In genomic region chr21:14589855-14590563, GRCh38 we compare ENCODE assay signal across 14 cellular contexts. TPM values are rescaled to one million over a fixed set of nuclear protein-coding genes. Genes with fewer than 3 reads are reported as not detected.
A peak's percentile ranks its signal among the peaks of the same experiment; 100 is the strongest.
DNase-seq lines count a peak whose midpoint lies in the region; ATAC-seq lines count a peak whose summit lies in the region.
"Had no signal": no experiment of that assay in that cellular context is flagged by ENCODE, and none has a peak within 500 bp of the region (broad histone marks: within the 10 kb centered on the region; RNA-seq: fewer than 3 reads in every experiment).

No MANE protein-coding gene starts in this region.

- CTCF ChIA-PET in naive thymus-derived CD4-positive, alpha-beta T cell (lab: Charles Lee): no interaction called here

- H3K27me3 ChIP-seq in naive thymus-derived CD4-positive, alpha-beta T cell (ENCODE audit: control insufficient read depth in 2 of 2, insufficient read depth in 2 of 2, low read length in 2 of 2): no peaks in the 10 kb centered on the region
- H3K27me3 ChIP-seq: tibial nerve had no signal

- H3K4me3 Mint-ChIP-seq in naive thymus-derived CD4-positive, alpha-beta T cell: peak overlapping the region in 6 of 10 donors; percentile 40 to 70 (median 53)
- H3K4me3 Mint-ChIP-seq: WTC11 had no signal

- peak; percentile 17 for DNase-seq in NOMO-1 treated with DMSO at 0.1 percent for 48 hours (lab: John Stamatoyannopoulos, UW; ENCODE audit: unreplicated experiment)
- no peak for DNase-seq in NOMO-1 (lab: John Stamatoyannopoulos, UW; ENCODE audit: unreplicated experiment in 2 of 2)
- DNase-seq in naive thymus-derived CD4-positive, alpha-beta T cell: no peak
- no peak for DNase-seq in stimulated activated CD4-positive, alpha-beta T cell treated with anti-CD3 and anti-CD28 coated beads, Interleukin-2, amount 100 ng/mL, for 24 hours
- DNase-seq in stimulated activated CD4-positive, alpha-beta T cell treated with anti-CD3 and anti-CD28 coated beads, Interleukin-15, amount 100 ng/mL, for 24 hours: no peak
- no peak for DNase-seq in NCI-H1105 (lab: John Stamatoyannopoulos, UW)
- DNase-seq: islet precursor cell had no signal

- no peaks in the 10 kb centered on the region for H3K9me3 ChIP-seq in naive thymus-derived CD4-positive, alpha-beta T cell (ENCODE audit: control insufficient read depth in 2 of 3, low read length in 3 of 3)
- H3K9me3 ChIP-seq: A549, tibial nerve had no signal

- no peak overlapping the region for H3K27ac ChIP-seq in naive thymus-derived CD4-positive, alpha-beta T cell (ENCODE audit: low read depth, low read length)
- H3K27ac ChIP-seq: A549, tibial nerve had no signal

- intact Hi-C loops in naive thymus-derived CD4-positive, alpha-beta T cell (cut with micrococcal nuclease): loop anchor here (1.0 to 5.0 kb wide), 8 partner anchors 8 to 147 kb away; partner anchors contain the start of gene SAMSN1 (in 1 of the 2)

- POLR2A ChIA-PET in naive thymus-derived CD4-positive, alpha-beta T cell (lab: Charles Lee): no interaction called here

- peaks cover 3 to 11% of the 10 kb centered on the region in 2 donors for H3K4me1 ChIP-seq in naive thymus-derived CD4-positive, alpha-beta T cell (ENCODE audit: control insufficient read depth in 2 of 2, insufficient read depth in 2 of 2, low read length in 2 of 2)
- H3K4me1 ChIP-seq: A549 had no signal

- peaks cover 8 to 50% (median 15%) of the 10 kb centered on the region in 7 donors for H3K4me1 Mint-ChIP-seq in naive thymus-derived CD4-positive, alpha-beta T cell

- no peaks in the 10 kb centered on the region for H3K27me3 Mint-ChIP-seq in naive thymus-derived CD4-positive, alpha-beta T cell

- peaks cover 0 to 36% (median 3%) of the 10 kb centered on the region in 5 donors for H3K36me3 Mint-ChIP-seq in naive thymus-derived CD4-positive, alpha-beta T cell

- ATAC-seq in GM21619 (IDR thresholded peaks at IDR 0.05; ENCODE audit: unreplicated experiment): peak; percentile 81
- ATAC-seq in HG03460 (IDR thresholded peaks at IDR 0.05; ENCODE audit: unreplicated experiment): peak; percentile 86
- no peak for ATAC-seq in naive thymus-derived CD4-positive, alpha-beta T cell
- ATAC-seq: A549, WTC11 had no signal

- H3K27ac Mint-ChIP-seq in naive thymus-derived CD4-positive, alpha-beta T cell: peak overlapping the region in 5 of 9 donors; percentile 13 to 93 (median 51)
- H3K27ac Mint-ChIP-seq: WTC11 had no signal

- peaks cover 0 to 22% (median 4%) of the 10 kb centered on the region in 11 donors for H3K9me3 Mint-ChIP-seq in naive thymus-derived CD4-positive, alpha-beta T cell

- H3K4me3 ChIP-seq in naive thymus-derived CD4-positive, alpha-beta T cell (ENCODE audit: low read length): no peak overlapping the region
- H3K4me3 ChIP-seq: A549, smooth muscle cell, tibial nerve had no signal

- H3K36me3 ChIP-seq in naive thymus-derived CD4-positive, alpha-beta T cell (ENCODE audit: control insufficient read depth in 2 of 3, insufficient read depth in 3 of 3, low read length in 3 of 3): no peaks in the 10 kb centered on the region
- H3K36me3 ChIP-seq: tibial nerve had no signal

RNA-seq across cellular contexts. Expression of gene SAMSN1, which starts 43.9 kb away (rescaled TPM):
- total RNA-seq in naive thymus-derived CD4-positive, alpha-beta T cell: 100 to 1,000 TPM in 1 of 5 experiments, 10 to 100 TPM in 4; 27.5 to 136 (median 38.0) TPM
- 10 to 100 TPM; 25.5 to 30.9 TPM for polyA plus RNA-seq in naive thymus-derived CD4-positive, alpha-beta T cell
- total RNA-seq: NCI-H460 had no signal
- polyA plus RNA-seq: smooth muscle cell had no signal
